20 cellular contexts compared by ENCODE assay signal in the genomic region with DNA sequence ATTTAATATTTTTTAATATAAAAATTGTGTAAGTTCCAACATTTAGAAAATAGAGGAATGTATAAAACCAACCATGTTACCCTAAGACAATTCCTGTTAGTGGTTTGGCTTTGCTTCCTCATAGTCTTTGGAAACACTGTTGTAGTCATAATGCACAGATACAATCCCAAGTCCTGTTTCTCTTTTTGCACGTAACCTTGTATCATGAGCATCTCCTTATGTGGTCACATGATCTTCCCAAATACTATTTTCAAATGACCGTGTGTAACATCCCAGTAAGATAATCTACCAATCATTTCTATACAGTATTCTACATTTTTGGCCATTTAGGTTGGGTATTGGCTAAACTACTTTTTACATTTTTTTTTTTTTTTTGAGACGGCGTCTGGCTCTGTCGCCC. TPM values are rescaled to one million over a fixed set of nuclear protein-coding genes. Genes with fewer than 3 reads are reported as not detected.
"Had no signal": no experiment of that assay in that cellular context is flagged by ENCODE, and none has a peak within 500 bp of the region (broad histone marks: within the 10 kb centered on the region; RNA-seq: fewer than 3 reads in every experiment).

No MANE protein-coding gene starts in this region.

- H3K9me3 ChIP-seq: left ventricle myocardium inferior, sigmoid colon, thyroid gland had no signal

- H3K4me1 ChIP-seq: left ventricle myocardium inferior, sigmoid colon had no signal

- H3K27ac ChIP-seq: dorsolateral prefrontal cortex, left ventricle myocardium inferior, sigmoid colon, thyroid gland had no signal

- FAIRE-seq: colon had no signal

- DNase-seq: activated CD4-positive, alpha-beta memory T cell treated with anti-CD3 and anti-CD28 coated beads for 36 hours; activated CD4-positive, alpha-beta T cell treated with anti-CD3 and anti-CD28 coated beads for 4 hours; activated naive CD4-positive, alpha-beta T cell treated with Interleukin-2 at 50 U/mL for 16 hours; activated naive CD8-positive, alpha-beta T cell treated with anti-CD3 and anti-CD28 coated beads, Interleukin-2, amount 10 ng/mL, durations not matched to agents 7 days and 5 days; amygdala; dorsolateral prefrontal cortex; foreskin fibroblast; hippocampal formation; left ventricle myocardium inferior; occipital lobe; posterior cingulate gyrus; sigmoid colon; stimulated activated naive CD4-positive, alpha-beta T cell; thyroid gland had no signal

- ATAC-seq: WTC11 had no signal

- H3K4me3 ChIP-seq: dorsolateral prefrontal cortex, left ventricle myocardium inferior, sigmoid colon, thyroid gland had no signal

- H3K36me3 ChIP-seq: left ventricle myocardium inferior, sigmoid colon, thyroid gland had no signal

- H3K27me3 ChIP-seq: thyroid gland had no signal

RNA-seq across cellular contexts. Expression of a gene that starts 13.9 kb away (rescaled TPM):
- total RNA-seq: kidney epithelial cell, myocyte, renal cortical epithelial cell had no signal
- polyA plus RNA-seq: neural cell had no signal
